ENCODE assay signal across 8 cellular contexts in the genomic region with DNA sequence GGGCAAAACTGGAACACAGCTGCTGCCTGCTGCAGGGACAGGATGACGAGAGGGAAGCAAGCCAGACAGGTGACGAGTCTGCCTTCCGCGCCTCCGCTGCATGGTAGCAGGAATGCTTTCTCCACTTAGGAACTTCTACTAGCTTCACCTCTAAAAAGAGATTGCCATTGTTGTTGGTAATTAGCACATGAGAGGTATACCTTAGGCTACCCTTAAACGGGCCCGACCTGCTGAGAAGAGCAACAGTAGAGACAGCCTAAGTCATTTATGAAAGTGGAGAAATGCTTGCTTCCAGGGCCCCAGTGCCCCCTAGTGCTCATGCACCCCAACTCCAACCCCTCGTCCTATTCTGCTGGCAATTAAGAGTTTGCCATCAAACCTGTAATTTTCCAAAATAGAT.
DNase-seq lines count a peak whose midpoint lies in the region; TF ChIP-seq lines count a peak whose summit lies in the region.

No MANE protein-coding gene starts in this region.

- H3K4me3 ChIP-seq in NB4 (ENCODE audit: low read depth, low read length) = no peak overlapping the region

- no peak for TF ChIP-seq POLR2A in NB4 (IDR thresholded peaks at IDR 0.05; ENCODE audit: extremely low read depth, insufficient read length)

- peak; percentile 65 for TF ChIP-seq CTCF in NB4 (IDR thresholded peaks at IDR 0.05; ENCODE audit: low read depth, low read length)

- DNase-seq in NCI-H2107 treated with DMSO at 0.1 percent for 48 hours (lab: John Stamatoyannopoulos, UW; ENCODE audit: unreplicated experiment) (peak; percentile 34), NCI-H2107 (lab: John Stamatoyannopoulos, UW) (no peak), NB4 (ENCODE audit: low read depth) (peak; percentile 47), kidney tubule cell (ENCODE audit: low spot score) (peak; percentile 18), cerebellar nuclear complex (lab: John Stamatoyannopoulos, UW) (no peak), NCI-H1048 (lab: John Stamatoyannopoulos, UW) (no peak), NK-92 (lab: John Stamatoyannopoulos, UW; ENCODE audit: unreplicated experiment) (no peak)
- DNase-seq in activated T-helper 9 cell treated with anti-CD3 and anti-CD28 coated beads, Interleukin-2, amount 50 U/mL, for 16 hours (ENCODE audit: low read depth) = peak; percentile 4

Comparison
In these comparisons a context has a peak if more than half of its experiments do, and no peak if none do; other contexts are left out.
1. DNase-seq: peak in NCI-H2107 treated with DMSO at 0.1 percent for 48 hours (single experiment), NB4 (single experiment), activated T-helper 9 cell treated with anti-CD3 and anti-CD28 coated beads, Interleukin-2, amount 50 U/mL, for 16 hours (single experiment) and kidney tubule cell (single experiment); none in NCI-H2107 (single experiment), cerebellar nuclear complex (0 of 2), NCI-H1048 (single experiment) and NK-92 (single experiment).